8 cellular contexts compared by ENCODE assay signal in the genomic region with DNA sequence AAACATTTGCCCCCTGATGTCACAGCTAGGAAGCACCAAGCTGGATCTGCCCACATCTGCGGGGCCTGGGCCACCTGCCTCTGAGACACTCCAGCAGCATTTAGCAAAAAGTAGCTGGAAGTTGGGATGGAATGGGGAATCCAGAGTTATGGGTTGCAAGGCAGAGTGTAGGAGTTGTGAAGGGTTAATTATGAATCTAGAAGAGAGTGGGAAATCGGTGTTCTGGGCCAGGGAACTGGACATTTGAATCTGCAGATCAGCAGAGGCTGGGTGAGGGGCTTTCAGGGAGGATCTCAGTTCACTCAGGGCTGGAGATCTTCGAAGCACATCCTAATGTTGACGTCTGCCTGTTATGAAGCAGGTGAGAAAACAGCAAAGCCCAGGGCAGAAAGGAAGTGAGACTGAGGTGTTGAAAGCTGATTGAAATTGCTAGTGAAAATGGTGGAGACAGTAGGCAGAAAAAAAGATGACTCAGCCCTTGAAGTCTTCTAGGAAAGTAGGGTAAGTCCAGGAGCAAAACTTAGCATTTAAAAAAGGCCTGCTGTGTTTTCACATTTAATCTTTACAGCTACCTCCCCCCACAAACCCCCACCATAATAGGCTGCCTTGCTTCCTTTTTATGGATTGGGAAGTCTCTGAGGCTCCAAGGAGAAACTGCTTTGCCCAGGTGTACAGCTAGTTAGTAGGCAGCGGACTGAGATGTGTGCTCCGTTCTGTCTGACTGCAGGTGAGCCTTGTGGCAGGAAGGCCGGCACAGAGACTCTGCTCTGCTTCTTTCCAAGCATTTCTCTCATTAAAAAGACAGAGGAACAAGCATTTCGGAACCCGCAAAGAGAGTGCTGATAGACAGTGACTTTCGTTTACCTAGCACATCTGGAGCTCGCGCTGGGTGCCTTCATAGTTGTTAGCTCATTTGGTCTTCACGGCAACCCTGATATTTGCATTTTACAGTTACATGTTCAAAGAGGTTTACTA. TPM values are rescaled to one million over a fixed set of nuclear protein-coding genes. Genes with fewer than 3 reads are reported as not detected.
DNase-seq lines count a peak whose midpoint lies in the region; ATAC-seq and TF ChIP-seq lines count a peak whose summit lies in the region.

No MANE protein-coding gene starts in this region.

- H3K36me3 Mint-ChIP-seq in activated T-cell treated with anti-CD3 and anti-CD28 coated beads, Interleukin-2, amount 50 U/mL, for 72 hours (ENCODE audit: insufficient read depth in 2 of 2) = no peaks in the 10 kb centered on the region
- no peaks in the 10 kb centered on the region for H3K36me3 Mint-ChIP-seq in activated T-cell treated with anti-CD3 and anti-CD28 coated beads, Interleukin-2, amount 50 U/mL, for 24 hours (ENCODE audit: low read depth)
- H3K36me3 Mint-ChIP-seq in nephron progenitor cell (ENCODE audit: low read depth) = peaks cover 20% of the 10 kb centered on the region

- in situ Hi-C loops in G401 (cut with HindIII; ENCODE audit: low sequenced_read_pairs) = no loop called here

- peak; percentile 50 to 60 for DNase-seq in activated T-cell treated with anti-CD3 and anti-CD28 coated beads, Interleukin-2, amount 50 U/mL, for 72 hours
- no peak for DNase-seq in activated T-cell treated with anti-CD3 and anti-CD28 coated beads, Interleukin-2, amount 50 U/mL, for 24 hours
- DNase-seq in RPMI8226 (peak; percentile 77), nephron progenitor cell (no peak), NCI-H1105 (lab: John Stamatoyannopoulos, UW) (no peak), G401 (ENCODE audit: low spot score) (no peak), AG08396 (ENCODE audit: low spot score) (no peak)

- ATAC-seq in activated T-cell treated with anti-CD3 and anti-CD28 coated beads, Interleukin-2, amount 50 U/mL, for 72 hours (replicated peaks in 1 of 2) = peak; percentile 88 to 90
- peak; percentile 61 for ATAC-seq in HG02840 (IDR thresholded peaks at IDR 0.05; ENCODE audit: low FRiP score, unreplicated experiment)

- no peaks in the 10 kb centered on the region for H3K9me3 Mint-ChIP-seq in activated T-cell treated with anti-CD3 and anti-CD28 coated beads, Interleukin-2, amount 50 U/mL, for 72 hours
- no peaks in the 10 kb centered on the region for H3K9me3 Mint-ChIP-seq in activated T-cell treated with anti-CD3 and anti-CD28 coated beads, Interleukin-2, amount 50 U/mL, for 24 hours
- no peaks in the 10 kb centered on the region for H3K9me3 Mint-ChIP-seq in nephron progenitor cell

- peak overlapping the region; percentile 35 for H3K27ac Mint-ChIP-seq in activated T-cell treated with anti-CD3 and anti-CD28 coated beads, Interleukin-2, amount 50 U/mL, for 72 hours
- no peak overlapping the region for H3K27ac Mint-ChIP-seq in activated T-cell treated with anti-CD3 and anti-CD28 coated beads, Interleukin-2, amount 50 U/mL, for 24 hours
- peak overlapping the region; percentile 99 for H3K27ac Mint-ChIP-seq in nephron progenitor cell

- H3K4me3 Mint-ChIP-seq in activated T-cell treated with anti-CD3 and anti-CD28 coated beads, Interleukin-2, amount 50 U/mL, for 72 hours = no peak overlapping the region
- no peak overlapping the region for H3K4me3 Mint-ChIP-seq in activated T-cell treated with anti-CD3 and anti-CD28 coated beads, Interleukin-2, amount 50 U/mL, for 24 hours
- peak overlapping the region; percentile 73 for H3K4me3 Mint-ChIP-seq in nephron progenitor cell

- TF ChIP-seq CTCF in nephron progenitor cell (IDR thresholded peaks at IDR 0.05) = no peak

- H3K27me3 Mint-ChIP-seq in activated T-cell treated with anti-CD3 and anti-CD28 coated beads, Interleukin-2, amount 50 U/mL, for 72 hours (ENCODE audit: low read depth) = peaks cover 16% of the 10 kb centered on the region
- H3K27me3 Mint-ChIP-seq in activated T-cell treated with anti-CD3 and anti-CD28 coated beads, Interleukin-2, amount 50 U/mL, for 24 hours = peaks cover 30% of the 10 kb centered on the region
- H3K27me3 Mint-ChIP-seq in nephron progenitor cell (ENCODE audit: low read depth, poor library complexity) = no peaks in the 10 kb centered on the region

- H3K4me1 Mint-ChIP-seq in activated T-cell treated with anti-CD3 and anti-CD28 coated beads, Interleukin-2, amount 50 U/mL, for 72 hours (ENCODE audit: low read depth) = no peaks in the 10 kb centered on the region
- no peaks in the 10 kb centered on the region for H3K4me1 Mint-ChIP-seq in activated T-cell treated with anti-CD3 and anti-CD28 coated beads, Interleukin-2, amount 50 U/mL, for 24 hours (ENCODE audit: low read depth)
- peaks cover 18% of the 10 kb centered on the region for H3K4me1 Mint-ChIP-seq in nephron progenitor cell

RNA-seq across cellular contexts. Expression of a gene that starts 7.2 kb away (rescaled TPM):
- total RNA-seq in activated T-cell treated with anti-CD3 and anti-CD28 coated beads, Interleukin-2, amount 50 U/mL, for 72 hours = 1 to 10 TPM; 3.8 to 7.0 TPM
- total RNA-seq in G401 (2014; rRNA removed; shearing (Covaris generic)) = 1.5 and 2.3 TPM in 2 replicates

Comparison
In these comparisons a context has a peak if more than half of its experiments do, and no peak if none do; other contexts are left out.
1. DNase-seq: peak in activated T-cell treated with anti-CD3 and anti-CD28 coated beads, Interleukin-2, amount 50 U/mL, for 72 hours (2 of 2) and RPMI8226 (single experiment); none in activated T-cell treated with anti-CD3 and anti-CD28 coated beads, Interleukin-2, amount 50 U/mL, for 24 hours (single experiment), nephron progenitor cell (single experiment), NCI-H1105 (single experiment), G401 (single experiment) and AG08396 (single experiment).